24 cellular contexts compared by ENCODE assay signal in the genomic region with DNA sequence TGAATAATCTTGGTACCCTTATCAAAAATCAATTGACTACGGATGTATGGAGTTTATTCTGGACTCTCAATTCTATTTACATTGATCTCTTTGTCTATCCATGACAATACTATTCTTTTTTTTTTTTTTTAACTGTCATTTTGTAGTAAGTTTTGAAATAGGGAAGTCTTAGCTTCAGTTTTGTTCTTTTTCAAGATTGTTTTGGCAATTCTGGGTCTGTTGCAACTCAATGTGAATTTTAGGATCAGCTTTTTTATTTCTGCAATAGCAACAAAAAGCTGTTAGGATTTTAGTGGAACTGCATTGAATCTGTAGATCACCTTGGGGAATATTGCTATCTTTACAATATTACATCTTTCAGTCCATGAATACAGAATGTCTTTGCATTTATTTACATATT. TPM values are rescaled to one million over a fixed set of nuclear protein-coding genes. Genes with fewer than 3 reads are reported as not detected.
DNase-seq lines count a peak whose midpoint lies in the region; ATAC-seq, FAIRE-seq and TF ChIP-seq lines count a peak whose summit lies in the region.
"Had no signal": no experiment of that assay in that cellular context is flagged by ENCODE, and none has a peak within 500 bp of the region (broad histone marks: within the 10 kb centered on the region; RNA-seq: fewer than 3 reads in every experiment).

No MANE protein-coding gene starts in this region.

- no peaks in the 10 kb centered on the region for H3K27me3 Mint-ChIP-seq in T-cell
- no peaks in the 10 kb centered on the region for H3K27me3 Mint-ChIP-seq in stimulated activated naive B cell treated with anti-CD40 and anti-IgM and Interleukin-4, amounts not matched to agents 10 μg/mL and 1 μg/mL and 100 μg/mL, for 72 hours

- TF ChIP-seq CTCF in GM13977 (IDR thresholded peaks at IDR 0.05; ENCODE audit: extremely low read depth, insufficient read depth, missing control alignments): no peak

- H3K36me3 Mint-ChIP-seq in T-cell: peaks cover 58% of the 10 kb centered on the region
- H3K36me3 Mint-ChIP-seq in stimulated activated naive B cell treated with anti-CD40 and anti-IgM and Interleukin-4, amounts not matched to agents 10 μg/mL and 1 μg/mL and 100 μg/mL, for 72 hours: peaks cover 51 to 75% of the 10 kb centered on the region in 2 donors

- POLR2A ChIA-PET in T-cell (lab: Charles Lee): interaction anchor here (0.6 to 1.0 kb wide), 4 partner anchors 14 to 121 kb away, joined by 3 to 7 read pairs (median 4); no protein-coding TSS in a partner anchor

- H3K27ac Mint-ChIP-seq in T-cell: peak overlapping the region; percentile 19 to 48
- peak overlapping the region; percentile 56 for H3K27ac Mint-ChIP-seq in stimulated activated naive B cell treated with anti-CD40 and anti-IgM and Interleukin-4, amounts not matched to agents 10 μg/mL and 1 μg/mL and 100 μg/mL, for 72 hours
- H3K27ac Mint-ChIP-seq: HFFc6 had no signal

- no peak for DNase-seq in GM19239 (ENCODE audit: insufficient read length, low spot score)
- DNase-seq in MV-4-11 (lab: John Stamatoyannopoulos, UW): peak; percentile 83
- DNase-seq in T-cell: no peak
- no peak for DNase-seq in stimulated activated naive B cell treated with anti-CD40 and anti-IgM and Interleukin-4, amounts not matched to agents 10 μg/mL and 1 μg/mL and 100 μg/mL, for 72 hours
- no peak for DNase-seq in NCI-H187 (lab: John Stamatoyannopoulos, UW)
- no peak for DNase-seq in HuH-7.5 (ENCODE audit: low spot score)
- no peak for DNase-seq in GM13977 (ENCODE audit: low spot score)
- DNase-seq: DND-41; HFFc6; MG63; NCI-H1417; NCI-H2029; NCI-H2171; NCI-H446; NCI-H69; NK-92 treated with Interleukin-12 subunit alpha and Interleukin-12 subunit beta, amount 100 ng/mL, for 24 hours; SK-N-SH; T-helper 2 cell had no signal

- in situ Hi-C loops in GM13977 (cut with MboI; ENCODE audit: low pct_unique_long_range_greater_than_20kb, low sequenced_read_pairs, unreplicated experiment): no loop called here

- H3K4me1 Mint-ChIP-seq in T-cell: peaks cover 69 to 76% (median 70%) of the 10 kb centered on the region in 3 donors
- peaks cover 50 to 77% of the 10 kb centered on the region in 2 donors for H3K4me1 Mint-ChIP-seq in stimulated activated naive B cell treated with anti-CD40 and anti-IgM and Interleukin-4, amounts not matched to agents 10 μg/mL and 1 μg/mL and 100 μg/mL, for 72 hours

- peaks cover 0 to 9% (median 0%) of the 10 kb centered on the region in 3 donors for H3K9me3 Mint-ChIP-seq in T-cell
- H3K9me3 Mint-ChIP-seq in stimulated activated naive B cell treated with anti-CD40 and anti-IgM and Interleukin-4, amounts not matched to agents 10 μg/mL and 1 μg/mL and 100 μg/mL, for 72 hours: peaks cover 4% of the 10 kb centered on the region in 2 donors
- H3K9me3 Mint-ChIP-seq: HFFc6 had no signal

- no peak for ATAC-seq in T-cell (replicated peaks in 1 of 4)
- no peak for ATAC-seq in stimulated activated naive B cell treated with anti-CD40 and anti-IgM and Interleukin-4, amounts not matched to agents 10 μg/mL and 1 μg/mL and 100 μg/mL, for 72 hours (replicated peaks)
- ATAC-seq: GM12878, HepG2, Panc1, Right ventricle myocardium inferior had no signal

- no peak overlapping the region for H3K4me3 Mint-ChIP-seq in T-cell
- H3K4me3 Mint-ChIP-seq in stimulated activated naive B cell treated with anti-CD40 and anti-IgM and Interleukin-4, amounts not matched to agents 10 μg/mL and 1 μg/mL and 100 μg/mL, for 72 hours: no peak overlapping the region
- H3K4me3 Mint-ChIP-seq: HFFc6 had no signal

- peak; percentile 78 for FAIRE-seq in GM19239 (lab: Jason Lieb, UNC)
- FAIRE-seq: G401.6, GM12878, H54, HepG2 had no signal

- CTCF ChIA-PET in T-cell (lab: Charles Lee): interaction anchor here in 1 of 2 donors (0.6 to 1.3 kb wide), 4 partner anchors 19 to 366 kb away, joined by 3 read pairs; no protein-coding TSS in a partner anchor

RNA-seq across cellular contexts. Expression of gene BTLA, which starts 21.4 kb away (rescaled TPM):
- 10 to 100 TPM; 11.5 to 16.9 (median 15.2) TPM for total RNA-seq in T-cell
- total RNA-seq: HepG2, HFFc6 had no signal
